13 cellular contexts compared by ENCODE assay signal in genomic region chr3:24498391-24498790, GRCh38. TPM values are rescaled to one million over a fixed set of nuclear protein-coding genes. Genes with fewer than 3 reads are reported as not detected.
"Had no signal": no experiment of that assay in that cellular context is flagged by ENCODE, and none has a peak within 500 bp of the region (broad histone marks: within the 10 kb centered on the region; RNA-seq: fewer than 3 reads in every experiment).

No MANE protein-coding gene starts in this region.

- H3K27ac ChIP-seq: foreskin keratinocyte, transverse colon, vagina had no signal

- H3K9me3 ChIP-seq: mucosa of descending colon, transverse colon, vagina had no signal

- ATAC-seq: foreskin keratinocyte; mucosa of descending colon; naive thymus-derived CD8-positive, alpha-beta T cell had no signal

- H3K36me3 Mint-ChIP-seq: naive thymus-derived CD8-positive, alpha-beta T cell had no signal

- H3K4me3 Mint-ChIP-seq: dendritic cell treated with granulocyte-macrophage colony-stimulating factor and Interleukin-4, amounts not matched to agents 40 ng/mL and 50 ng/mL, for 4 days; naive thymus-derived CD8-positive, alpha-beta T cell; T-helper 2 cell treated with Interferon-gamma antibody and Interleukin-4, amounts not matched to agents 5 μg/mL and 100 μg/mL, for 36 hours had no signal

- H3K27ac Mint-ChIP-seq: dendritic cell treated with granulocyte-macrophage colony-stimulating factor and Interleukin-4, amounts not matched to agents 40 ng/mL and 50 ng/mL, for 4 days; naive thymus-derived CD8-positive, alpha-beta T cell; T-helper 2 cell treated with Interferon-gamma antibody and Interleukin-4, amounts not matched to agents 5 μg/mL and 100 μg/mL, for 36 hours had no signal

- H3K9me3 Mint-ChIP-seq: dendritic cell treated with granulocyte-macrophage colony-stimulating factor and Interleukin-4, amounts not matched to agents 40 ng/mL and 50 ng/mL, for 4 days; T-helper 2 cell treated with Interferon-gamma antibody and Interleukin-4, amounts not matched to agents 5 μg/mL and 100 μg/mL, for 36 hours had no signal

- H3K36me3 ChIP-seq: transverse colon, vagina had no signal

- DNase-seq: activated CD4-positive, alpha-beta T cell treated with anti-CD3 and anti-CD28 coated beads for 4 hours; activated CD8-positive, alpha-beta memory T cell treated with anti-CD3 and anti-CD28 coated beads for 24 hours; activated naive CD4-positive, alpha-beta T cell treated with Interleukin-2 at 50 U/mL for 16 hours; effector memory CD4-positive, alpha-beta T cell; foreskin keratinocyte; mucosa of descending colon; naive thymus-derived CD8-positive, alpha-beta T cell; stimulated activated CD4-positive, alpha-beta T cell treated with anti-CD3 and anti-CD28 coated beads, Interleukin-12 subunit alpha, Interleukin-12 subunit beta, amount 100 ng/mL, for 4 hours; stimulated activated naive CD4-positive, alpha-beta T cell; transverse colon had no signal

- H3K4me3 ChIP-seq: mucosa of descending colon, transverse colon, vagina had no signal

- H3K27me3 ChIP-seq: foreskin keratinocyte, transverse colon, vagina had no signal

RNA-seq across cellular contexts. Expression of gene THRB, which starts 3.7 kb away (rescaled TPM):
- total RNA-seq: naive thymus-derived CD8-positive, alpha-beta T cell had no signal
- polyA plus RNA-seq: naive thymus-derived CD8-positive, alpha-beta T cell had no signal
